Comparison of ENCODE assay signal across 20 cellular contexts in genomic region chr5:158546080-158546479, GRCh38.
"Had no signal": no experiment of that assay in that cellular context is flagged by ENCODE, and none has a peak within 500 bp of the region (broad histone marks: within the 10 kb centered on the region; RNA-seq: fewer than 3 reads in every experiment).

No MANE protein-coding gene starts in this region.

- H3K27me3 Mint-ChIP-seq: dendritic cell treated with granulocyte-macrophage colony-stimulating factor and Interleukin-4, amounts not matched to agents 40 ng/mL and 50 ng/mL, for 4 days; natural killer cell treated with Interleukin-12 subunit alpha and Interleukin-12 subunit beta and Interleukin-15 and Interleukin-18, amount 100 ng/mL, for 72 hours; stimulated activated naive CD8-positive, alpha-beta T cell treated with anti-CD3 and anti-CD28 coated beads, Interleukin-15, Interleukin-2, amounts not matched to agents 100 ng/mL and 50 ng/mL, for 24 hours had no signal

- H3K9me3 ChIP-seq: esophagus squamous epithelium, prostate gland, right lobe of liver, thoracic aorta, transverse colon had no signal

- H3K9me3 Mint-ChIP-seq: dendritic cell treated with granulocyte-macrophage colony-stimulating factor and Interleukin-4, amounts not matched to agents 40 ng/mL and 50 ng/mL, for 4 days; natural killer cell treated with Interleukin-12 subunit alpha and Interleukin-12 subunit beta and Interleukin-15 and Interleukin-18, amount 100 ng/mL, for 72 hours had no signal

- H3K27me3 ChIP-seq: esophagus squamous epithelium, foreskin keratinocyte, left lung, right lobe of liver, transverse colon had no signal

- H3K36me3 Mint-ChIP-seq: natural killer cell treated with Interleukin-12 subunit alpha and Interleukin-12 subunit beta and Interleukin-15 and Interleukin-18, amount 100 ng/mL, for 72 hours; stimulated activated effector memory CD8-positive, alpha-beta T cell treated with anti-CD3 and anti-CD28 coated beads, Interleukin-12 subunit alpha, Interleukin-12 subunit beta, amount 100 ng/mL, for 72 hours had no signal

- H3K4me3 ChIP-seq: esophagus squamous epithelium, left lung, lung, prostate gland, right lobe of liver, thoracic aorta, transverse colon had no signal

- H3K36me3 ChIP-seq: esophagus squamous epithelium, left lung, prostate gland, right lobe of liver, thoracic aorta, transverse colon had no signal

- H3K27ac ChIP-seq: esophagus squamous epithelium, foreskin keratinocyte, left lung, parathyroid adenoma, prostate gland, right lobe of liver, thoracic aorta, transverse colon had no signal

- H3K4me1 ChIP-seq: esophagus squamous epithelium, foreskin keratinocyte, left lung, parathyroid adenoma, prostate gland, transverse colon had no signal

- H3K4me1 Mint-ChIP-seq: stimulated activated effector memory CD8-positive, alpha-beta T cell treated with anti-CD3 and anti-CD28 coated beads, Interleukin-12 subunit alpha, Interleukin-12 subunit beta, amount 100 ng/mL, for 72 hours had no signal

- H3K4me3 Mint-ChIP-seq: dendritic cell treated with granulocyte-macrophage colony-stimulating factor and Interleukin-4, amounts not matched to agents 40 ng/mL and 50 ng/mL, for 4 days; natural killer cell treated with Interleukin-12 subunit alpha and Interleukin-12 subunit beta and Interleukin-15 and Interleukin-18, amount 100 ng/mL, for 72 hours; stimulated activated effector memory CD8-positive, alpha-beta T cell treated with anti-CD3 and anti-CD28 coated beads, Interleukin-12 subunit alpha, Interleukin-12 subunit beta, amount 100 ng/mL, for 72 hours; stimulated activated naive CD8-positive, alpha-beta T cell treated with anti-CD3 and anti-CD28 coated beads, Interleukin-15, Interleukin-2, amounts not matched to agents 100 ng/mL and 50 ng/mL, for 24 hours had no signal

- ATAC-seq: foreskin keratinocyte; left lung; natural killer cell treated with Interleukin-12 subunit alpha and Interleukin-12 subunit beta and Interleukin-15 and Interleukin-18, amount 100 ng/mL, for 72 hours; right lobe of liver; stimulated activated effector memory CD8-positive, alpha-beta T cell treated with anti-CD3 and anti-CD28 coated beads, Interleukin-12 subunit alpha, Interleukin-12 subunit beta, amount 100 ng/mL, for 72 hours had no signal

- H3K27ac Mint-ChIP-seq: dendritic cell treated with granulocyte-macrophage colony-stimulating factor and Interleukin-4, amounts not matched to agents 40 ng/mL and 50 ng/mL, for 4 days; natural killer cell treated with Interleukin-12 subunit alpha and Interleukin-12 subunit beta and Interleukin-15 and Interleukin-18, amount 100 ng/mL, for 72 hours; stimulated activated effector memory CD8-positive, alpha-beta T cell treated with anti-CD3 and anti-CD28 coated beads, Interleukin-12 subunit alpha, Interleukin-12 subunit beta, amount 100 ng/mL, for 72 hours; stimulated activated naive CD8-positive, alpha-beta T cell treated with anti-CD3 and anti-CD28 coated beads, Interleukin-15, Interleukin-2, amounts not matched to agents 100 ng/mL and 50 ng/mL, for 24 hours had no signal

- DNase-seq: esophagus squamous epithelium; foreskin keratinocyte; head of caudate nucleus; islet precursor cell; left lung; mesenchymal stem cell; midbrain; occipital lobe; right lobe of liver; stimulated activated CD4-positive, alpha-beta T cell treated with anti-CD3 and anti-CD28 coated beads, Interleukin-4, amount 100 ng/mL, for 1 hour; stimulated activated CD8-positive, alpha-beta memory T cell treated with anti-CD3 and anti-CD28 coated beads, Interleukin-4, amount 100 ng/mL, for 48 hours; transverse colon had no signal
